Comparison of ENCODE assay signal across 1 cellular context in genomic region chr10:71266147-71266917, GRCh38.
A peak's percentile ranks its signal among the peaks of the same experiment; 100 is the strongest.
TF ChIP-seq lines count a peak whose summit lies in the region.

No MANE protein-coding gene starts in this region.

TF ChIP-seq in HepG2, 621 proteins besides CTCF, POLR2A, EP300 and RAD21 (continued from another document):
- TF ChIP-seq ZBED4 (CRISPR knock-in tag; IDR thresholded peaks at IDR 0.05; ENCODE audit: borderline replicate concordance) (peak; percentile 85; the same call in 1 of the 2 replicates), ZNF567 (CRISPR knock-in tag; IDR thresholded peaks at IDR 0.05; ENCODE audit: borderline replicate concordance) (no peak), TFDP2 (CRISPR knock-in tag; IDR thresholded peaks at IDR 0.05) (0 out of 2 replicates have a peak, but pooled peaks have one; percentile 30), NFE2L1 (CRISPR knock-in tag; IDR thresholded peaks at IDR 0.05; ENCODE audit: borderline replicate concordance) (no peak), KMT2B (CRISPR knock-in tag; IDR thresholded peaks at IDR 0.05) (no peak), KDM1A (CRISPR knock-in tag; IDR thresholded peaks at IDR 0.05) (peak; percentile 52; the same call in 1 of the 2 replicates), IRF9 (CRISPR knock-in tag; IDR thresholded peaks at IDR 0.05; ENCODE audit: borderline replicate concordance) (no peak), ZNF841 (CRISPR knock-in tag; IDR thresholded peaks at IDR 0.05; ENCODE audit: borderline replicate concordance) (no peak), NAIF1 (CRISPR knock-in tag; IDR thresholded peaks at IDR 0.05; ENCODE audit: borderline replicate concordance) (no peak), ZNF674 (CRISPR knock-in tag; IDR thresholded peaks at IDR 0.05; ENCODE audit: low read depth) (no peak), GABPA (IDR thresholded peaks at IDR 0.05; ENCODE audit: low read depth, low read length) (no peak), GABPA (CRISPR knock-in tag; IDR thresholded peaks at IDR 0.05; ENCODE audit: low read depth) (no peak), RARG (CRISPR knock-in tag; IDR thresholded peaks at IDR 0.05; ENCODE audit: low read depth) (no peak), TFDP1 (CRISPR knock-in tag; IDR thresholded peaks at IDR 0.05; ENCODE audit: borderline replicate concordance) (peak; percentile 64; the same call in 1 of the 2 replicates), RNF219 (CRISPR knock-in tag; IDR thresholded peaks at IDR 0.05) (no peak), ZNF792 (CRISPR knock-in tag; IDR thresholded peaks at IDR 0.05) (no peak), FOXA1 (IDR thresholded peaks at IDR 0.05) (no peak), FOXA1 (CRISPR knock-in tag; IDR thresholded peaks at IDR 0.05) (peak; percentile 67), ZNF644 (CRISPR knock-in tag; IDR thresholded peaks at IDR 0.05; ENCODE audit: low read depth) (peak; percentile 51; the same call in 1 of the 2 replicates), EED (CRISPR knock-in tag; IDR thresholded peaks at IDR 0.05) (peak; percentile 82), ETV6 (CRISPR knock-in tag; conservative IDR thresholded peaks at IDR 0.05) (no peak), ZFP37 (CRISPR knock-in tag; IDR thresholded peaks at IDR 0.05; ENCODE audit: borderline replicate concordance) (no peak), SIN3A (IDR thresholded peaks at IDR 0.05; ENCODE audit: borderline replicate concordance, low read depth, low read length) (no peak), ZNF737 (CRISPR knock-in tag; IDR thresholded peaks at IDR 0.05; ENCODE audit: borderline replicate concordance) (peak; percentile 93; the same call in 1 of the 2 replicates), ZBTB33 (CRISPR knock-in tag; IDR thresholded peaks at IDR 0.05) (peak; percentile 21; the same call in 1 of the 2 replicates), SOX6 (IDR thresholded peaks at IDR 0.05) (no peak), SOX6 (CRISPR knock-in tag; IDR thresholded peaks at IDR 0.05) (peak; percentile 69; the same call in 1 of the 2 replicates), FOXA3 (CRISPR knock-in tag; IDR thresholded peaks at IDR 0.05) (peak; percentile 60), MNT (IDR thresholded peaks at IDR 0.05) (no peak), ZNF782 (CRISPR knock-in tag; IDR thresholded peaks at IDR 0.05; ENCODE audit: borderline replicate concordance) (peak; percentile 90; the same call in 1 of the 2 replicates), MEF2D (CRISPR knock-in tag; IDR thresholded peaks at IDR 0.05) (no peak), MYC (CRISPR knock-in tag; IDR thresholded peaks at IDR 0.05; ENCODE audit: borderline replicate concordance) (no peak), TARDBP (CRISPR knock-in tag; IDR thresholded peaks at IDR 0.05) (0 out of 2 replicates have a peak, but pooled peaks have one; percentile 20), MED1 (CRISPR knock-in tag; IDR thresholded peaks at IDR 0.05) (peak; percentile 60), MAX (IDR thresholded peaks at IDR 0.05) (0 out of 2 replicates have a peak, but pooled peaks have one; percentile 30), DNMT1 (CRISPR knock-in tag; IDR thresholded peaks at IDR 0.05) (no peak), ZC3H13 (CRISPR knock-in tag; IDR thresholded peaks at IDR 0.05) (no peak)
